In genomic region chr3:168288511-168289268, GRCh38 we compare ENCODE assay signal across 17 cellular contexts.
DNase-seq lines count a peak whose midpoint lies in the region; ATAC-seq and TF ChIP-seq lines count a peak whose summit lies in the region.
"Had no signal": no experiment of that assay in that cellular context is flagged by ENCODE, and none has a peak within 500 bp of the region (broad histone marks: within the 10 kb centered on the region; RNA-seq: fewer than 3 reads in every experiment).

No MANE protein-coding gene starts in this region.

- H3K4me3 Mint-ChIP-seq in GM23338, result no peak overlapping the region
- no peak overlapping the region for H3K4me3 Mint-ChIP-seq in WTC11
- H3K4me3 Mint-ChIP-seq: B cell; CD4-positive, alpha-beta T cell; H9 had no signal

- TF ChIP-seq CTCF in GM23338 (conservative IDR thresholded peaks at IDR 0.05; ENCODE audit: low read depth in 2 of 2) (no peak), WTC11 (IDR thresholded peaks at IDR 0.05) (no peak), omental fat pad (IDR thresholded peaks at IDR 0.05) (no peak)

- CTCF ChIA-PET in WTC11 (lab: Charles Lee), result no interaction called here

- H3K9me3 Mint-ChIP-seq in GM23338, result no peaks in the 10 kb centered on the region
- H3K9me3 Mint-ChIP-seq in WTC11, result no peaks in the 10 kb centered on the region
- H3K9me3 Mint-ChIP-seq: CD4-positive, alpha-beta T cell; H9 had no signal

- no peak overlapping the region for H3K27ac ChIP-seq in GM23338 (ENCODE audit: low read depth)

- H3K36me3 Mint-ChIP-seq in GM23338 (ENCODE audit: low read depth) (no peaks in the 10 kb centered on the region), WTC11 (no peaks in the 10 kb centered on the region)

- H3K27me3 Mint-ChIP-seq in GM23338 (ENCODE audit: insufficient read depth, low read depth, poor library complexity), result no peaks in the 10 kb centered on the region
- no peaks in the 10 kb centered on the region for H3K27me3 Mint-ChIP-seq in WTC11 (ENCODE audit: low read depth)
- H3K27me3 Mint-ChIP-seq: B cell; CD4-positive, alpha-beta T cell had no signal

- H3K9me2 ChIP-seq in GM23338 (ENCODE audit: insufficient read depth), result no peaks in the 10 kb centered on the region

- peak; percentile 6 to 20 for DNase-seq in NCI-H524 (lab: John Stamatoyannopoulos, UW)
- no peak for DNase-seq in NCI-H524 treated with DMSO at 0.1 percent for 48 hours (lab: John Stamatoyannopoulos, UW)
- peak; percentile 56 for DNase-seq in DMS 273 (lab: John Stamatoyannopoulos, UW; ENCODE audit: unreplicated experiment)
- peak; percentile 14 for DNase-seq in GM23338 (ENCODE audit: low spot score)
- DNase-seq in WTC11 (ENCODE audit: low spot score), result no peak
- DNase-seq in activated naive CD4-positive, alpha-beta T cell (lab: John Stamatoyannopoulos, UW), result no peak
- no peak for DNase-seq in omental fat pad (ENCODE audit: low spot score)
- DNase-seq: C1 segment of cervical spinal cord; Calu3; CD4-positive, alpha-beta T cell; DMS153; DMS79 treated with DMSO at 0.1 percent for 48 hours; EL; GOT3; H9 had no signal

- no peaks in the 10 kb centered on the region for H3F3A ChIP-seq in GM23338 (replicated peaks; ENCODE audit: low read depth)

- H3K4me1 Mint-ChIP-seq in GM23338, result peaks cover 17% of the 10 kb centered on the region
- H3K4me1 Mint-ChIP-seq in WTC11, result peaks cover 25% of the 10 kb centered on the region
- H3K4me1 Mint-ChIP-seq: B cell had no signal

- no peaks in the 10 kb centered on the region for H4K20me1 ChIP-seq in GM23338 (replicated peaks; ENCODE audit: insufficient read depth)

- no peaks in the 10 kb centered on the region for H3K79me2 ChIP-seq in GM23338 (replicated peaks; ENCODE audit: insufficient read depth)

- no peak overlapping the region for H3K4me2 ChIP-seq in GM23338

- H3K27me3 ChIP-seq in GM23338 (ENCODE audit: insufficient read depth), result no peaks in the 10 kb centered on the region

- no peaks in the 10 kb centered on the region for H3K36me3 ChIP-seq in GM23338 (ENCODE audit: insufficient read depth)

- no peak overlapping the region for H2AFZ ChIP-seq in GM23338

- ATAC-seq in GM23338 (peak; percentile 44; the same call in 1 of the 3 replicates), WTC11 (peak; percentile 57; the same call in 1 of the 2 replicates), GM18511 (IDR thresholded peaks at IDR 0.05; ENCODE audit: unreplicated experiment) (no peak), omental fat pad (ENCODE audit: low FRiP score) (no peak)

- H3K4me1 ChIP-seq in GM23338 (ENCODE audit: insufficient read depth), result peaks cover 32% of the 10 kb centered on the region

- H3K27ac Mint-ChIP-seq in GM23338 (no peak overlapping the region; the same call in 1 of the 2 replicates), WTC11 (no peak overlapping the region)
- H3K27ac Mint-ChIP-seq: B cell; CD4-positive, alpha-beta T cell had no signal

- H3K4me3 ChIP-seq in GM23338, result no peak overlapping the region

- POLR2A ChIA-PET in WTC11 (lab: Charles Lee), result no interaction called here

TF ChIP-seq in WTC11, 78 proteins besides CTCF, POLR2A, EP300 and RAD21 (continues in another document):
- TF ChIP-seq SP1 (CRISPR knock-in tag; conservative IDR thresholded peaks at IDR 0.05) (no peak), GABPB1 (CRISPR knock-in tag; IDR thresholded peaks at IDR 0.05) (no peak), GTF2I (CRISPR knock-in tag; conservative IDR thresholded peaks at IDR 0.05) (no peak), CBFB (CRISPR knock-in tag; IDR thresholded peaks at IDR 0.05; ENCODE audit: low read depth) (no peak), RELA (CRISPR knock-in tag; IDR thresholded peaks at IDR 0.05; ENCODE audit: borderline replicate concordance) (no peak), ELF4 (CRISPR knock-in tag; IDR thresholded peaks at IDR 0.05; ENCODE audit: low read depth) (no peak), GRHL2 (CRISPR knock-in tag; IDR thresholded peaks at IDR 0.05; ENCODE audit: insufficient replicate concordance, severe bottlenecking) (no peak), CREM (CRISPR knock-in tag; IDR thresholded peaks at IDR 0.05) (no peak), SOX15 (CRISPR knock-in tag; IDR thresholded peaks at IDR 0.05) (no peak), AR (CRISPR knock-in tag; IDR thresholded peaks at IDR 0.05) (no peak), FOXJ3 (CRISPR knock-in tag; IDR thresholded peaks at IDR 0.05; ENCODE audit: borderline replicate concordance) (no peak), NFE2L1 (CRISPR knock-in tag; IDR thresholded peaks at IDR 0.05) (no peak), FOXP1 (CRISPR knock-in tag; IDR thresholded peaks at IDR 0.05; ENCODE audit: borderline replicate concordance) (no peak)
- TF ChIP-seq, protein P1, sequence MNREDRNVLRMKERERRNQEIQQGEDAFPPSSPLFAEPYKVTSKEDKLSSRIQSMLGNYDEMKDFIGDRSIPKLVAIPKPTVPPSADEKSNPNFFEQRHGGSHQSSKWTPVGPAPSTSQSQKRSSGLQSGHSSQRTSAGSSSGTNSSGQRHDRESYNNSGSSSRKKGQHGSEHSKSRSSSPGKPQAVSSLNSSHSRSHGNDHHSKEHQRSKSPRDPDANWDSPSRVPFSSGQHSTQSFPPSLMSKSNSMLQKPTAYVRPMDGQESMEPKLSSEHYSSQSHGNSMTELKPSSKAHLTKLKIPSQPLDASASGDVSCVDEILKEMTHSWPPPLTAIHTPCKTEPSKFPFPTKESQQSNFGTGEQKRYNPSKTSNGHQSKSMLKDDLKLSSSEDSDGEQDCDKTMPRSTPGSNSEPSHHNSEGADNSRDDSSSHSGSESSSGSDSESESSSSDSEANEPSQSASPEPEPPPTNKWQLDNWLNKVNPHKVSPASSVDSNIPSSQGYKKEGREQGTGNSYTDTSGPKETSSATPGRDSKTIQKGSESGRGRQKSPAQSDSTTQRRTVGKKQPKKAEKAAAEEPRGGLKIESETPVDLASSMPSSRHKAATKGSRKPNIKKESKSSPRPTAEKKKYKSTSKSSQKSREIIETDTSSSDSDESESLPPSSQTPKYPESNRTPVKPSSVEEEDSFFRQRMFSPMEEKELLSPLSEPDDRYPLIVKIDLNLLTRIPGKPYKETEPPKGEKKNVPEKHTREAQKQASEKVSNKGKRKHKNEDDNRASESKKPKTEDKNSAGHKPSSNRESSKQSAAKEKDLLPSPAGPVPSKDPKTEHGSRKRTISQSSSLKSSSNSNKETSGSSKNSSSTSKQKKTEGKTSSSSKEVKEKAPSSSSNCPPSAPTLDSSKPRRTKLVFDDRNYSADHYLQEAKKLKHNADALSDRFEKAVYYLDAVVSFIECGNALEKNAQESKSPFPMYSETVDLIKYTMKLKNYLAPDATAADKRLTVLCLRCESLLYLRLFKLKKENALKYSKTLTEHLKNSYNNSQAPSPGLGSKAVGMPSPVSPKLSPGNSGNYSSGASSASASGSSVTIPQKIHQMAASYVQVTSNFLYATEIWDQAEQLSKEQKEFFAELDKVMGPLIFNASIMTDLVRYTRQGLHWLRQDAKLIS (CRISPR knock-in tag; IDR thresholded peaks at IDR 0.05; ENCODE audit: borderline replicate concordance), result no peak
- TF ChIP-seq, protein P2, sequence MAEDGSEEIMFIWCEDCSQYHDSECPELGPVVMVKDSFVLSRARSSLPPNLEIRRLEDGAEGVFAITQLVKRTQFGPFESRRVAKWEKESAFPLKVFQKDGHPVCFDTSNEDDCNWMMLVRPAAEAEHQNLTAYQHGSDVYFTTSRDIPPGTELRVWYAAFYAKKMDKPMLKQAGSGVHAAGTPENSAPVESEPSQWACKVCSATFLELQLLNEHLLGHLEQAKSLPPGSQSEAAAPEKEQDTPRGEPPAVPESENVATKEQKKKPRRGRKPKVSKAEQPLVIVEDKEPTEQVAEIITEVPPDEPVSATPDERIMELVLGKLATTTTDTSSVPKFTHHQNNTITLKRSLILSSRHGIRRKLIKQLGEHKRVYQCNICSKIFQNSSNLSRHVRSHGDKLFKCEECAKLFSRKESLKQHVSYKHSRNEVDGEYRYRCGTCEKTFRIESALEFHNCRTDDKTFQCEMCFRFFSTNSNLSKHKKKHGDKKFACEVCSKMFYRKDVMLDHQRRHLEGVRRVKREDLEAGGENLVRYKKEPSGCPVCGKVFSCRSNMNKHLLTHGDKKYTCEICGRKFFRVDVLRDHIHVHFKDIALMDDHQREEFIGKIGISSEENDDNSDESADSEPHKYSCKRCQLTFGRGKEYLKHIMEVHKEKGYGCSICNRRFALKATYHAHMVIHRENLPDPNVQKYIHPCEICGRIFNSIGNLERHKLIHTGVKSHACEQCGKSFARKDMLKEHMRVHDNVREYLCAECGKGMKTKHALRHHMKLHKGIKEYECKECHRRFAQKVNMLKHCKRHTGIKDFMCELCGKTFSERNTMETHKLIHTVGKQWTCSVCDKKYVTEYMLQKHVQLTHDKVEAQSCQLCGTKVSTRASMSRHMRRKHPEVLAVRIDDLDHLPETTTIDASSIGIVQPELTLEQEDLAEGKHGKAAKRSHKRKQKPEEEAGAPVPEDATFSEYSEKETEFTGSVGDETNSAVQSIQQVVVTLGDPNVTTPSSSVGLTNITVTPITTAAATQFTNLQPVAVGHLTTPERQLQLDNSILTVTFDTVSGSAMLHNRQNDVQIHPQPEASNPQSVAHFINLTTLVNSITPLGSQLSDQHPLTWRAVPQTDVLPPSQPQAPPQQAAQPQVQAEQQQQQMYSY (CRISPR knock-in tag; IDR thresholded peaks at IDR 0.05), result no peak

Comparison
In these comparisons a context has a peak if more than half of its experiments do, and no peak if none do; other contexts are left out.
1. DNase-seq: peak in NCI-H524 (2 of 2), DMS 273 (single experiment) and GM23338 (single experiment); none in NCI-H524 treated with DMSO at 0.1 percent for 48 hours (single experiment), WTC11 (single experiment), activated naive CD4-positive, alpha-beta T cell (0 of 4) and omental fat pad (single experiment).
2. ATAC-seq: peak in GM23338 (single experiment) and WTC11 (single experiment); none in GM18511 (single experiment) and omental fat pad (single experiment).